9 cellular contexts compared by ENCODE assay signal in genomic region chr1:15951341-15952153, GRCh38. TPM values are rescaled to one million over a fixed set of nuclear protein-coding genes. Genes with fewer than 3 reads are reported as not detected.
DNase-seq lines count a peak whose midpoint lies in the region; ATAC-seq, FAIRE-seq and TF ChIP-seq lines count a peak whose summit lies in the region.
"Had no signal": no experiment of that assay in that cellular context is flagged by ENCODE, and none has a peak within 500 bp of the region (broad histone marks: within the 10 kb centered on the region; RNA-seq: fewer than 3 reads in every experiment).

No MANE protein-coding gene starts in this region.

- no peaks in the 10 kb centered on the region for H3K27me3 ChIP-seq in GM23338 (ENCODE audit: insufficient read depth)

- H3K9me3 Mint-ChIP-seq in GM23338, result no peaks in the 10 kb centered on the region

- no peak overlapping the region for H3K4me3 ChIP-seq in GM23338

- H3K36me3 ChIP-seq in GM23338 (ENCODE audit: insufficient read depth), result no peaks in the 10 kb centered on the region; the same call in 1 of the 2 replicates

- H3K4me1 Mint-ChIP-seq in GM23338, result peaks cover 61% of the 10 kb centered on the region

- peaks cover 11% of the 10 kb centered on the region for H3K36me3 Mint-ChIP-seq in GM23338 (ENCODE audit: low read depth)

- no peak overlapping the region for H3K4me3 Mint-ChIP-seq in GM23338

- H3K79me2 ChIP-seq in GM23338 (replicated peaks; ENCODE audit: insufficient read depth), result peaks cover 29% of the 10 kb centered on the region

- H4K20me1 ChIP-seq in GM23338 (replicated peaks; ENCODE audit: insufficient read depth), result peaks cover 3% of the 10 kb centered on the region

- H3K27ac Mint-ChIP-seq in GM23338, result peak overlapping the region; percentile 53; the same call in 1 of the 2 replicates

- H3K27ac ChIP-seq in GM23338 (ENCODE audit: low read depth), result no peak overlapping the region
- H3K27ac ChIP-seq: KMS-11 had no signal

- ATAC-seq in GM23338, result peak; percentile 4; the same call in 1 of the 3 replicates
- ATAC-seq in HG03039 (IDR thresholded peaks at IDR 0.05; ENCODE audit: unreplicated experiment), result no peak
- ATAC-seq in GM19324 (IDR thresholded peaks at IDR 0.05; ENCODE audit: low FRiP score, unreplicated experiment), result no peak
- ATAC-seq in GM21576 (IDR thresholded peaks at IDR 0.05; ENCODE audit: unreplicated experiment), result no peak

- peaks cover 33% of the 10 kb centered on the region for H3K4me1 ChIP-seq in GM23338 (ENCODE audit: insufficient read depth)

- no peak for TF ChIP-seq POLR2A in erythroblast (IDR thresholded peaks at IDR 0.05; ENCODE audit: low read length)

- H2AFZ ChIP-seq in GM23338, result no peak overlapping the region

- TF ChIP-seq CTCF in GM23338 (conservative IDR thresholded peaks at IDR 0.05; ENCODE audit: low read depth in 2 of 2), result peak in 1 of 2 experiments; percentile 35; a peak in 2 of 4 replicates

- no peak for FAIRE-seq in GM19239 (lab: Jason Lieb, UNC)

- DNase-seq in GM23338 (ENCODE audit: low spot score) (peak; percentile 29), erythroblast (lab: John Stamatoyannopoulos, UW) (peak; percentile 52 to 62), GM19239 (ENCODE audit: insufficient read length, low spot score) (no peak)
- DNase-seq in activated CD4-positive, alpha-beta T cell treated with anti-CD3 and anti-CD28 coated beads, Interleukin-2, amount 50 U/mL, for 48 hours, result peak; percentile 57 to 66
- peak; percentile 62 for DNase-seq in stimulated activated CD4-positive, alpha-beta T cell treated with anti-CD3 and anti-CD28 coated beads, Interleukin-1b, Interleukin-23, amount 100 ng/mL, for 48 hours

- H3K27me3 Mint-ChIP-seq in GM23338 (ENCODE audit: insufficient read depth, low read depth, poor library complexity), result peaks cover 11% of the 10 kb centered on the region

- H3K4me2 ChIP-seq in GM23338, result no peak overlapping the region
- H3K4me2 ChIP-seq: KMS-11 had no signal

- no peaks in the 10 kb centered on the region for H3F3A ChIP-seq in GM23338 (replicated peaks; ENCODE audit: low read depth)

- H3K9me2 ChIP-seq in GM23338 (ENCODE audit: insufficient read depth), result no peaks in the 10 kb centered on the region

TF ChIP-seq in GM23338, 12 proteins besides CTCF, POLR2A, EP300 and RAD21 (continues in another document):
- no peak for TF ChIP-seq ZNF462 (CRISPR knock-in tag; IDR thresholded peaks at IDR 0.05)
- TF ChIP-seq ETS1 (IDR thresholded peaks at IDR 0.05), result no peak
- no peak for TF ChIP-seq EZH2 (IDR thresholded peaks at IDR 0.05; ENCODE audit: low read depth, unreplicated experiment)
- no peak for TF ChIP-seq ZNF114 (CRISPR knock-in tag; IDR thresholded peaks at IDR 0.05)
- no peak for TF ChIP-seq STAT1 (IDR thresholded peaks at IDR 0.05; ENCODE audit: unreplicated experiment)
- TF ChIP-seq CREB1 (CRISPR knock-in tag; IDR thresholded peaks at IDR 0.05; ENCODE audit: low read depth), result no peak
- TF ChIP-seq JUNB (IDR thresholded peaks at IDR 0.05; ENCODE audit: unreplicated experiment), result no peak
- TF ChIP-seq EZH2phosphoT487 (IDR thresholded peaks at IDR 0.05; ENCODE audit: unreplicated experiment), result no peak
- no peak for TF ChIP-seq REST (IDR thresholded peaks at IDR 0.05; ENCODE audit: unreplicated experiment)
- no peak for TF ChIP-seq NANOG (IDR thresholded peaks at IDR 0.05; ENCODE audit: borderline replicate concordance)

RNA-seq across cellular contexts. Expression of gene ZBTB17, which starts 24.4 kb away (rescaled TPM):
- 21.6 and 26.6 TPM in 2 replicates for total RNA-seq in GM23338 (2014; rRNA removed; shearing (Covaris generic))
- polyA plus RNA-seq in GM23338 (2016; fragmentation: Nextera tagmentation; extraction: Ambion mirVana), result 21.9 and 22.5 TPM in 2 replicates

RNA-seq across cellular contexts. Expression of gene SRARP, which starts 52.5 kb away (rescaled TPM):
- total RNA-seq in GM23338 (2014; rRNA removed; shearing (Covaris generic)), result 0.43 TPM in 1 of 2 replicates, not detected in the other
- polyA plus RNA-seq in GM23338 (2016; fragmentation: Nextera tagmentation; extraction: Ambion mirVana), result not detected in 2 replicates
